ENCODE assay signal across 20 cellular contexts in genomic region chr5:75993638-75994037, GRCh38.
"Had no signal": no experiment of that assay in that cellular context is flagged by ENCODE, and none has a peak within 500 bp of the region (broad histone marks: within the 10 kb centered on the region; RNA-seq: fewer than 3 reads in every experiment).

No MANE protein-coding gene starts in this region.

- H3K27me3 ChIP-seq: colonic mucosa, heart right ventricle, neutrophil, sigmoid colon, stomach had no signal

- H3K4me1 Mint-ChIP-seq: naive thymus-derived CD4-positive, alpha-beta T cell had no signal

- H3K4me3 ChIP-seq: colonic mucosa, heart right ventricle, psoas muscle, sigmoid colon, skin epidermis, stomach, thoracic aorta had no signal

- H3K36me3 ChIP-seq: colonic mucosa, heart right ventricle, neutrophil, sigmoid colon, stomach, thoracic aorta had no signal

- H3K4me3 Mint-ChIP-seq: naive thymus-derived CD4-positive, alpha-beta T cell; nephron progenitor cell had no signal

- H3K27ac Mint-ChIP-seq: naive thymus-derived CD4-positive, alpha-beta T cell; nephron progenitor cell had no signal

- H3K27ac ChIP-seq: colonic mucosa, heart right ventricle, neutrophil, psoas muscle, sigmoid colon, skin epidermis, stomach, thoracic aorta had no signal

- ATAC-seq: heart right ventricle; left lobe of liver; naive thymus-derived CD4-positive, alpha-beta T cell; psoas muscle had no signal

- DNase-seq: colonic mucosa; dermis blood vessel endothelial cell; heart right ventricle; hypothalamus; kidney glomerular epithelial cell; mammary epithelial cell; naive thymus-derived CD4-positive, alpha-beta T cell; nephron progenitor cell; psoas muscle; sigmoid colon; stimulated activated CD4-positive, alpha-beta T cell treated with anti-CD3 and anti-CD28 coated beads, Interleukin-2, amount 100 ng/mL, for 24 hours; stimulated activated CD4-positive, alpha-beta T cell treated with anti-CD3 and anti-CD28 coated beads, Interleukin-4, amount 100 ng/mL, for 4 hours; stimulated activated naive CD4-positive, alpha-beta T cell; stomach; substantia nigra; trophoblast cell had no signal

- H3K4me1 ChIP-seq: colonic mucosa, heart right ventricle, psoas muscle, sigmoid colon, stomach had no signal

- H3K9me3 ChIP-seq: colonic mucosa, neutrophil, psoas muscle, sigmoid colon, stomach, thoracic aorta had no signal
